In the genomic region with DNA sequence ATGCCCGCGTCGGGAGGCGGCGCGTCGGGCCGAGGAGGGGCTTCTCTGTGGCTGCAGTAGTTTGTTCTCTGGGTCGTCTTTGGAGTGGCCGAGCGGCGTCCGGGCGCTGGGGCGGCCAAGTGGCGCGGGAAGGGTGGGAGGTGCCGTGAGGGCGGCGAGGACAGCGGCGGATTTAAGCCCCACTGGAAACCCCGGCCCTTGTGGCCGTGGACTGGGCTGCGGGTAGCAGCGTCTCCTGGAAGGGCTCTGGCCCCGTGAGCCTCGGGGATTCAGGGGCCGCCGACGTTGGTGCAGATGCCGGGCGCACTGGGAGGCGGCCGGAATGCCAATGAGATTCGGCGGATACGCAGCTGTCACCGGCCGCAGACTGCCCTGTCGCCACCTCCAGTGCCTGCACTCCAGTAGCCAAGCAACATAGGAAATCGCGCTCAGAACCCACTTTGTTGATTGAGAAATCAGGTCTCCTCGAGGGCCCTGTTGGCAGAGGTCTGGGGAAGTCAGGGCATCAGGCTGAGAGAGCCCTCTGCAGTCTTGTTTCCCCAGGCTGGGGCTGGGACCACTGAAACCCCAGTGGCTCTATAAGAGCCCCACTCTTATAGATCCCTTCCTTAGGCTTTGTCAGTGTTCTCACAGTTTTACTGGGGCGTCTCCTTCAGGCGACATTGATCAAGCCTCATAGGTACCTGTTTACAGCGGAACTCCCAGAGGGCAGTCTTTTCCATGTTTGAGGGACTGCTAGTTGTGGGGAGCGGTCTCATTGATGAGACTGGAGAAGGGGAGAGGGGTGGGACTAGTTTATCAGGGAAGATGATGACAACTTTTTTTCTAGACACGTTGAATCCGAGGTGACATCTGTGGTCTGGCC, we compare ENCODE assay signal across 10 cellular contexts. TPM values are rescaled to one million over a fixed set of nuclear protein-coding genes. Genes with fewer than 3 reads are reported as not detected.
DNase-seq lines count a peak whose midpoint lies in the region; ATAC-seq, FAIRE-seq and TF ChIP-seq lines count a peak whose summit lies in the region.
"Had no signal": no experiment of that assay in that cellular context is flagged by ENCODE, and none has a peak within 500 bp of the region (broad histone marks: within the 10 kb centered on the region; RNA-seq: fewer than 3 reads in every experiment).

No MANE protein-coding gene starts in this region.

- H3K9ac ChIP-seq in trophoblast cell (ENCODE audit: low read length) = peak overlapping the region; percentile 93

- H2BK5ac ChIP-seq in trophoblast cell (ENCODE audit: low read depth, low read length, poor library complexity) = peak overlapping the region; percentile 52

- H4K8ac ChIP-seq in trophoblast cell (ENCODE audit: low read depth, low read length) = peak overlapping the region; percentile 79

- H3K18ac ChIP-seq in trophoblast cell (ENCODE audit: low read length) = peak overlapping the region; percentile 81

- no peaks in the 10 kb centered on the region for H3K27me3 Mint-ChIP-seq in activated naive CD4-positive, alpha-beta T cell treated with anti-CD3 and anti-CD28 coated beads, Interleukin-2, amount 50 U/mL, for 24 hours

- H3K4ac ChIP-seq in trophoblast cell (ENCODE audit: low read depth, low read length) = peak overlapping the region; percentile 60

- peak overlapping the region; percentile 96 for H3K4me2 ChIP-seq in trophoblast cell (ENCODE audit: low read length)

- WGBS in heart left ventricle, 4 donors = 2 to 5% (median 3%) methylated on average over 34 to 50 of the region's 50 CpGs
- WGBS in trophoblast cell (ENCODE audit: extremely low coverage, insufficient coverage, insufficient read length) = no CpG with 5 or more reads among the region's 50 CpGs

- no peak for FAIRE-seq in H54 (lab: Jason Lieb, UNC)
- FAIRE-seq: A204.1, colon had no signal

- H3K36me3 Mint-ChIP-seq in activated naive CD4-positive, alpha-beta T cell treated with anti-CD3 and anti-CD28 coated beads, Interleukin-2, amount 50 U/mL, for 24 hours = peaks cover 14% of the 10 kb centered on the region

- H3K36me3 ChIP-seq in heart left ventricle (peaks cover 0 to 35% (median 30%) of the 10 kb centered on the region in 9 donors), trophoblast cell (ENCODE audit: control insufficient read depth in 1 of 2, insufficient read depth in 2 of 2, low read length in 2 of 2) (peaks cover 11 to 18% of the 10 kb centered on the region in 2 experiments)

- H3K27me3 ChIP-seq in heart left ventricle (no peaks in the 10 kb centered on the region), trophoblast cell (ENCODE audit: insufficient read depth, low read length) (no peaks in the 10 kb centered on the region)

- H2AFZ ChIP-seq in trophoblast cell (ENCODE audit: insufficient read depth, low read length, poor library complexity) = peak overlapping the region; percentile 94

- no peak overlapping the region for H2BK12ac ChIP-seq in trophoblast cell (ENCODE audit: low read length)

- peaks cover 3 to 77% (median 60%) of the 10 kb centered on the region in 12 donors for H3K4me1 ChIP-seq in heart left ventricle
- H3K4me1 ChIP-seq in trophoblast cell (ENCODE audit: control insufficient read depth in 1 of 2, insufficient read depth in 2 of 2, low read length in 2 of 2) = peaks cover 10 to 12% of the 10 kb centered on the region in 2 experiments

- no peaks in the 10 kb centered on the region for H3K9me3 Mint-ChIP-seq in activated naive CD4-positive, alpha-beta T cell treated with anti-CD3 and anti-CD28 coated beads, Interleukin-2, amount 50 U/mL, for 24 hours

- peak; percentile 72 for DNase-seq in DMS 273 (lab: John Stamatoyannopoulos, UW; ENCODE audit: unreplicated experiment)
- no peak for DNase-seq in DMS 273 treated with DMSO at 0.1 percent for 48 hours (lab: John Stamatoyannopoulos, UW)
- DNase-seq in H54 (ENCODE audit: insufficient read length, low spot score) = peak; percentile 50
- DNase-seq in NAMALWA (ENCODE audit: low spot score) = peak; percentile 67
- DNase-seq in heart left ventricle = peak in 3 of 5 donors; percentile 40 to 69 (median 66)
- DNase-seq in trophoblast cell = peak; percentile 28 to 58
- no peak for DNase-seq in SHP77 treated with DMSO at 0.1 percent for 48 hours (lab: John Stamatoyannopoulos, UW)

- H3K9me3 ChIP-seq in heart left ventricle (no peaks in the 10 kb centered on the region), trophoblast cell (ENCODE audit: insufficient read depth, low read depth, low read length) (no peaks in the 10 kb centered on the region)

- peak in 1 of 12 donors; percentile 8 for TF ChIP-seq CTCF in heart left ventricle (IDR thresholded peaks at IDR 0.05)

- H2BK120ac ChIP-seq in trophoblast cell (ENCODE audit: insufficient read depth, low read length, poor library complexity) = no peak overlapping the region

- intact Hi-C loops in heart left ventricle (cut with DNase I) = loop anchor here in 9 of 10 donors (2.0 to 10.0 kb wide), 10 partner anchors 35 to 275 kb away; a partner anchor contains a TSS

- H3K79me2 ChIP-seq in trophoblast cell (ENCODE audit: control insufficient read depth, insufficient read depth, low read length, poor library complexity) = peaks cover 16% of the 10 kb centered on the region

- H2AK5ac ChIP-seq in trophoblast cell (ENCODE audit: low read length) = no peak overlapping the region

- H4K12ac ChIP-seq in trophoblast cell (ENCODE audit: low read depth, low read length) = peak overlapping the region; percentile 60

- peak overlapping the region; percentile 86 for H3K27ac Mint-ChIP-seq in activated naive CD4-positive, alpha-beta T cell treated with anti-CD3 and anti-CD28 coated beads, Interleukin-2, amount 50 U/mL, for 24 hours

- peak overlapping the region; percentile 84 to 100 (median 100) for H3K27ac ChIP-seq in heart left ventricle
- peak overlapping the region; percentile 56 for H3K27ac ChIP-seq in trophoblast cell (ENCODE audit: low read depth, low read length)

- no peak overlapping the region for H3K23ac ChIP-seq in trophoblast cell (ENCODE audit: low read length)

- TF ChIP-seq POLR2A in H54 (IDR thresholded peaks at IDR 0.05; ENCODE audit: low read depth, low read length) (no peak; the same call in 1 of the 2 replicates), heart left ventricle (IDR thresholded peaks at IDR 0.05) (no peak)

- peak overlapping the region; percentile 91 for H3K4me3 Mint-ChIP-seq in activated naive CD4-positive, alpha-beta T cell treated with anti-CD3 and anti-CD28 coated beads, Interleukin-2, amount 50 U/mL, for 24 hours

- peak overlapping the region; percentile 73 for H3K14ac ChIP-seq in trophoblast cell (ENCODE audit: low read length)

- peaks cover 59% of the 10 kb centered on the region for H3K4me1 Mint-ChIP-seq in activated naive CD4-positive, alpha-beta T cell treated with anti-CD3 and anti-CD28 coated beads, Interleukin-2, amount 50 U/mL, for 24 hours

- H4K91ac ChIP-seq in trophoblast cell (ENCODE audit: low read depth, low read length) = peak overlapping the region; percentile 63

- ATAC-seq in heart left ventricle = peak in 2 of 4 donors; percentile 21 to 25

- H3K4me3 ChIP-seq in heart left ventricle (peak overlapping the region; percentile 69 to 94 (median 86)), trophoblast cell (ENCODE audit: low read depth, low read length) (peak overlapping the region; percentile 86)

- peaks cover 13% of the 10 kb centered on the region for H3K79me1 ChIP-seq in trophoblast cell (ENCODE audit: low read length)

RNA-seq across cellular contexts. Expression of a gene that starts 0.6 kb away (rescaled TPM):
- 10 to 100 TPM; 16.5 to 34.6 (median 27.9) TPM for total RNA-seq in heart left ventricle
- 10 to 100 TPM in 1 of 2 donors, 1 to 10 TPM in 1; 8.6 to 15.2 TPM for polyA plus RNA-seq in heart left ventricle
- 6.4 and 6.5 TPM in 2 replicates for polyA plus RNA-seq in trophoblast cell (2013)

RNA-seq across cellular contexts. Expression of a gene that starts 12.0 kb away (rescaled TPM):
- 10 to 100 TPM in 3 of 9 donors, 1 to 10 TPM in 6; 4.2 to 13.8 (median 9.1) TPM for total RNA-seq in heart left ventricle
- polyA plus RNA-seq in heart left ventricle = 10 to 100 TPM in 1 of 2 donors, 1 to 10 TPM in 1; 5.7 to 20.1 TPM
- polyA plus RNA-seq in trophoblast cell (2013) = 20.2 TPM in 2 replicates

RNA-seq across cellular contexts. Expression of a gene that starts 58.7 kb away (rescaled TPM):
- total RNA-seq in heart left ventricle = 1 to 10 TPM; 2.8 to 8.4 (median 4.7) TPM
- polyA plus RNA-seq in heart left ventricle = 1 to 10 TPM; 3.5 to 3.7 TPM
- polyA plus RNA-seq in trophoblast cell (2013) = 3.9 and 4.0 TPM in 2 replicates

Comparison
In these comparisons a context has a peak if more than half of its experiments do, and no peak if none do; other contexts are left out.
1. DNase-seq: peak in DMS 273 (single experiment), H54 (single experiment), NAMALWA (single experiment), heart left ventricle (3 of 5) and trophoblast cell (2 of 2); none in DMS 273 treated with DMSO at 0.1 percent for 48 hours (single experiment) and SHP77 treated with DMSO at 0.1 percent for 48 hours (single experiment).